31 cellular contexts compared by ENCODE assay signal in the genomic region with DNA sequence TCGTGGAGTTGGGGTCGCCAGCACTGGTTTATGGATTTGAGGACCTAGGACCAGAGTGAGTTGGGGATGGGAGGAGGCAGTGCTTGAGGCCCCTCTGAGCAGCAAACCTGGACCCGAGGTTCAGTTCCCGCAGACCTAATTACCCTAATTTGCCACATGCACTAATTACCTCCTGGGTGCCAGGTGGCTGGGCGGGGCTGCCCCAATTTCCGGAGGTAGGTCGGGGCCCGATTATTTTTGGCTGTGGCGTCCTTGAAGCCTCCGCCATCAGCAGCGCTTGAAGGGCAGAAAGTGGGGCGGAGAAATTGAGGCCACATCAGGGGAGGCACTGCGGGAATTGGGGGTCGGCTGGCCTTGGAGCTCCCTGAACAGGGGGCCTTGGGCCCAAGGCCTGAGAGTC. TPM values are rescaled to one million over a fixed set of nuclear protein-coding genes. Genes with fewer than 3 reads are reported as not detected.
DNase-seq lines count a peak whose midpoint lies in the region; ATAC-seq and TF ChIP-seq lines count a peak whose summit lies in the region.
"Had no signal": no experiment of that assay in that cellular context is flagged by ENCODE, and none has a peak within 500 bp of the region (broad histone marks: within the 10 kb centered on the region; RNA-seq: fewer than 3 reads in every experiment).

No MANE protein-coding gene starts in this region.

- no peak for ATAC-seq in sciatic nerve
- ATAC-seq: activated CD4-positive, CD25-positive, alpha-beta regulatory T cell treated with anti-CD3 and anti-CD28 coated beads, Interleukin-2, amount 50 U/mL, for 24 hours; activated CD8-positive, alpha-beta memory T cell treated with anti-CD3 and anti-CD28 coated beads, Interleukin-2, amount 10 ng/mL, durations not matched to agents 7 days and 5 days; activated T-cell treated with anti-CD3 and anti-CD28 coated beads, Interleukin-2, amount 50 U/mL, for 4 hours; effector memory CD8-positive, alpha-beta T cell; SK-N-SH treated with all-trans-retinoic acid at 6 μM for 48 hours; stimulated activated naive CD8-positive, alpha-beta T cell treated with anti-CD3 and anti-CD28 coated beads, Interleukin-15, Interleukin-2, amounts not matched to agents 100 U/mL and 50 U/mL, for 24 hours had no signal

- peak in 2 of 3 experiments; percentile 12 to 55 for DNase-seq in NCI-H1417 (lab: John Stamatoyannopoulos, UW)
- DNase-seq in NCI-H1417 treated with DMSO at 0.1 percent for 48 hours (lab: John Stamatoyannopoulos, UW) = no peak
- peak; percentile 24 for DNase-seq in Jurkat, Clone E6-1 (ENCODE audit: low read depth, low spot score)
- peak; percentile 29 for DNase-seq in osteoblast (ENCODE audit: insufficient read length, low spot score, missing footprints)
- DNase-seq in sciatic nerve (ENCODE audit: low spot score) = no peak
- no peak for DNase-seq in Kasumi-1 (lab: John Stamatoyannopoulos, UW)
- DNase-seq in activated naive CD4-positive, alpha-beta T cell (lab: John Stamatoyannopoulos, UW) = no peak
- DNase-seq: 8988T; activated CD4-positive, alpha-beta T cell treated with anti-CD3 and anti-CD28 coated beads, Interleukin-2, amount 50 U/mL, for 4 hours; activated CD8-positive, alpha-beta memory T cell treated with anti-CD3 and anti-CD28 coated beads, Interleukin-2, amount 10 ng/mL, durations not matched to agents 7 days and 5 days; activated gamma-delta T cell treated with Interleukin-2 at 50 U/mL for 16 hours; activated T-cell treated with anti-CD3 and anti-CD28 coated beads, Interleukin-2, amount 50 U/mL, for 4 hours; central memory CD4-positive, alpha-beta T cell; cortex of kidney; effector memory CD8-positive, alpha-beta T cell; EL; mesenchymal stem cell; NCI-H1048; NCI-H2081 treated with DMSO at 0.1 percent for 48 hours; NCI-H446 treated with DMSO at 0.1 percent for 48 hours; PC-9; Right ventricle myocardium superior; small intestine; stimulated activated naive CD8-positive, alpha-beta T cell treated with anti-CD3 and anti-CD28 coated beads, Interleukin-15, Interleukin-2, amounts not matched to agents 100 U/mL and 50 U/mL, for 24 hours; T-helper 2 cell had no signal

- no peaks in the 10 kb centered on the region for H3K9me2 ChIP-seq in OCI-LY1 (ENCODE audit: low read depth, low read length)

- H2AFZ ChIP-seq in OCI-LY1 (ENCODE audit: low read length) (no peak overlapping the region), osteoblast (ENCODE audit: low read length) (no peak overlapping the region)
- H2AFZ ChIP-seq: parathyroid adenoma, PC-9 had no signal

- no peaks in the 10 kb centered on the region; the same call in 1 of the 2 replicates for H3K36me3 ChIP-seq in OCI-LY1 (ENCODE audit: insufficient read depth, low read length)
- H3K36me3 ChIP-seq in osteoblast (ENCODE audit: insufficient read depth, low read length) = peaks cover 4% of the 10 kb centered on the region
- H3K36me3 ChIP-seq: HAP-1 had no signal

- peaks cover 6% of the 10 kb centered on the region; the same call in 1 of the 2 replicates for H3K27me3 ChIP-seq in OCI-LY1 (ENCODE audit: insufficient read depth, low read length)
- H3K27me3 ChIP-seq in osteoblast (ENCODE audit: insufficient read depth, low read length) = no peaks in the 10 kb centered on the region

- no peak overlapping the region for H3K27ac ChIP-seq in OCI-LY1 (ENCODE audit: low read depth, low read length, poor library complexity, severe bottlenecking)
- no peak overlapping the region for H3K27ac ChIP-seq in osteoblast (ENCODE audit: low read depth, low read length)
- H3K27ac ChIP-seq: parathyroid adenoma, PC-9 had no signal

- H3K4me2 ChIP-seq in OCI-LY1 (ENCODE audit: low read length) = peak overlapping the region; percentile 6; the same call in 1 of the 2 replicates
- no peak overlapping the region for H3K4me2 ChIP-seq in osteoblast (ENCODE audit: insufficient read depth, low read length)
- H3K4me2 ChIP-seq: PC-9 had no signal

- no peaks in the 10 kb centered on the region for H3F3A ChIP-seq in OCI-LY1 (ENCODE audit: insufficient read depth, low read length)

- intact Hi-C loops in sciatic nerve (cut with DNase I) = no loop called here

- H3K9ac ChIP-seq in OCI-LY1 (ENCODE audit: low read length) = no peak overlapping the region
- H3K9ac ChIP-seq: parathyroid adenoma had no signal

- H3K9me3 ChIP-seq in OCI-LY1 (ENCODE audit: low read length) (no peaks in the 10 kb centered on the region), osteoblast (ENCODE audit: low read depth, low read length) (no peaks in the 10 kb centered on the region)
- H3K9me3 ChIP-seq: HAP-1 had no signal

- no peak overlapping the region for H3K4me3 ChIP-seq in Jurkat, Clone E6-1 (ENCODE audit: low read length)
- no peak overlapping the region for H3K4me3 ChIP-seq in OCI-LY1 (ENCODE audit: low read depth, low read length, poor library complexity, severe bottlenecking)
- no peak overlapping the region for H3K4me3 ChIP-seq in osteoblast (ENCODE audit: insufficient read depth, low read length)
- H3K4me3 ChIP-seq: HAP-1, PC-9 had no signal

- H4K20me1 ChIP-seq in OCI-LY1 (ENCODE audit: insufficient read depth, low read length) (no peaks in the 10 kb centered on the region), osteoblast (ENCODE audit: insufficient read depth, low read length) (peaks cover 3% of the 10 kb centered on the region)

- peaks cover 14% of the 10 kb centered on the region for H3K4me1 ChIP-seq in OCI-LY1 (ENCODE audit: insufficient read depth, low read length, severe bottlenecking)
- peaks cover 6% of the 10 kb centered on the region for H3K4me1 ChIP-seq in osteoblast (ENCODE audit: insufficient read depth, low read length)
- H3K4me1 ChIP-seq: HAP-1, parathyroid adenoma had no signal

- H3K79me2 ChIP-seq in OCI-LY1 (ENCODE audit: insufficient read depth, low read length) = no peaks in the 10 kb centered on the region
- no peaks in the 10 kb centered on the region for H3K79me2 ChIP-seq in osteoblast (ENCODE audit: insufficient read depth, low read length)
- H3K79me2 ChIP-seq: parathyroid adenoma had no signal

- TF ChIP-seq CTCF in OCI-LY1 (IDR thresholded peaks at IDR 0.05; ENCODE audit: low read length) = no peak
- no peak for TF ChIP-seq CTCF in osteoblast (IDR thresholded peaks at IDR 0.05; ENCODE audit: extremely low read depth, low read depth, low read length)

RNA-seq across cellular contexts. Expression of gene HOMER3, which starts 5.9 kb away (rescaled TPM):
- 38.4 TPM for polyA plus RNA-seq in Jurkat, Clone E6-1 (2012; ENCODE audit: insufficient read depth, insufficient read length)
- total RNA-seq in osteoblast = 98.4 and 107 TPM in 2 replicates
- total RNA-seq in sciatic nerve = 23.1 TPM

RNA-seq across cellular contexts. Expression of gene DDX49, which starts 27.4 kb away (rescaled TPM):
- polyA plus RNA-seq in Jurkat, Clone E6-1 (2012; ENCODE audit: insufficient read depth, insufficient read length) = 60.0 TPM
- total RNA-seq in osteoblast = 46.7 and 52.5 TPM in 2 replicates
- total RNA-seq in sciatic nerve = 24.0 TPM

RNA-seq across cellular contexts. Expression of gene COPE, which starts 27.7 kb away (rescaled TPM):
- polyA plus RNA-seq in Jurkat, Clone E6-1 (2012; ENCODE audit: insufficient read depth, insufficient read length) = 311 TPM
- total RNA-seq in osteoblast (179 and 180 TPM in 2 replicates), sciatic nerve (104 TPM)

RNA-seq across cellular contexts. Expression of gene CERS1, which starts 51.0 kb away (rescaled TPM):
- polyA plus RNA-seq in Jurkat, Clone E6-1 (2012; ENCODE audit: insufficient read depth, insufficient read length) = 12.0 TPM
- total RNA-seq in osteoblast (0.29 and 0.36 TPM in 2 replicates), sciatic nerve (19.7 TPM)
- total RNA-seq: activated CD8-positive, alpha-beta memory T cell treated with anti-CD3 and anti-CD28 coated beads, Interleukin-2, amount 10 ng/mL, durations not matched to agents 7 days and 5 days had no signal
- polyA plus RNA-seq: CD14-positive monocyte had no signal

Comparison
In these comparisons a context has a peak if more than half of its experiments do, and no peak if none do; other contexts are left out.
1. DNase-seq: peak in NCI-H1417 (2 of 3), Jurkat, Clone E6-1 (single experiment) and osteoblast (single experiment); none in NCI-H1417 treated with DMSO at 0.1 percent for 48 hours (single experiment), sciatic nerve (single experiment), Kasumi-1 (0 of 2) and activated naive CD4-positive, alpha-beta T cell (0 of 4).